ENCODE assay signal across 1 cellular context in genomic region chr3:13002398-13003124, GRCh38.
A peak's percentile ranks its signal among the peaks of the same experiment; 100 is the strongest.
TF ChIP-seq lines count a peak whose summit lies in the region.

No MANE protein-coding gene starts in this region.

TF ChIP-seq in K562, 482 proteins besides CTCF, POLR2A, EP300 and RAD21 (continued from another document):
- TF ChIP-seq ZNF609 (CRISPR knock-in tag; IDR thresholded peaks at IDR 0.05; ENCODE audit: borderline replicate concordance): no peak
- no peak for TF ChIP-seq RBM39 (optimal IDR thresholded peaks at IDR 0.05; ENCODE audit: low read depth, low read length)
- no peak for TF ChIP-seq HNRNPLL (IDR thresholded peaks at IDR 0.05; ENCODE audit: low read depth, low read length, poor library complexity, severe bottlenecking)
- no peak for TF ChIP-seq NR1H2 (CRISPR knock-in tag; IDR thresholded peaks at IDR 0.05)
- TF ChIP-seq ZKSCAN1 (IDR thresholded peaks at IDR 0.05; ENCODE audit: low read depth, low read length): no peak
- TF ChIP-seq RUNX1 (IDR thresholded peaks at IDR 0.05; ENCODE audit: low read depth): peak; percentile 69; the same call in 1 of the 2 replicates
- TF ChIP-seq ZBTB5 (IDR thresholded peaks at IDR 0.05): no peak
- no peak for TF ChIP-seq JUN (IDR thresholded peaks at IDR 0.05; ENCODE audit: borderline replicate concordance, low read depth, low read length)
- no peak for TF ChIP-seq JUN (CRISPR knock-in tag; IDR thresholded peaks at IDR 0.05; ENCODE audit: borderline replicate concordance)
- TF ChIP-seq U2AF2 (optimal IDR thresholded peaks at IDR 0.05; ENCODE audit: low read depth, low read length): no peak
- TF ChIP-seq PHF8 (IDR thresholded peaks at IDR 0.05; ENCODE audit: borderline replicate concordance, low read length): no peak
- peak; percentile 80 for TF ChIP-seq CGGBP1 (CRISPR knock-in tag; IDR thresholded peaks at IDR 0.05)
- no peak for TF ChIP-seq ZNF197 (CRISPR knock-in tag; IDR thresholded peaks at IDR 0.05; ENCODE audit: low read depth)
- no peak for TF ChIP-seq SMAD2 (IDR thresholded peaks at IDR 0.05; ENCODE audit: low read depth, low read length)
- TF ChIP-seq PYGO2 (tag; IDR thresholded peaks at IDR 0.05): no peak
- no peak for TF ChIP-seq ZNF507 (tag; conservative IDR thresholded peaks at IDR 0.05)
- TF ChIP-seq ZNF431 (CRISPR knock-in tag; IDR thresholded peaks at IDR 0.05): no peak
- TF ChIP-seq MBD1 (CRISPR knock-in tag; IDR thresholded peaks at IDR 0.05): no peak
- no peak for TF ChIP-seq E2F3 (CRISPR knock-in tag; IDR thresholded peaks at IDR 0.05)
- TF ChIP-seq ZNF212 (CRISPR knock-in tag; IDR thresholded peaks at IDR 0.05): no peak
- peak; percentile 45; the same call in 1 of the 2 replicates for TF ChIP-seq ZNF764 (CRISPR knock-in tag; IDR thresholded peaks at IDR 0.05; ENCODE audit: low read depth)
- no peak for TF ChIP-seq PREB (CRISPR knock-in tag; IDR thresholded peaks at IDR 0.05)
- no peak for TF ChIP-seq FIP1L1 (IDR thresholded peaks at IDR 0.05; ENCODE audit: low read depth, low read length, poor library complexity, severe bottlenecking)
- TF ChIP-seq CBX1 (IDR thresholded peaks at IDR 0.05; ENCODE audit: low read depth): peak; percentile 97
- no peak for TF ChIP-seq SMC3 (conservative IDR thresholded peaks at IDR 0.05; ENCODE audit: insufficient read depth, low read depth, low read length)
- TF ChIP-seq PRDM10 (IDR thresholded peaks at IDR 0.05; ENCODE audit: partially characterized antibody): no peak
- TF ChIP-seq SMARCA5 (IDR thresholded peaks at IDR 0.05): no peak
- TF ChIP-seq ZNF146 (CRISPR knock-in tag; IDR thresholded peaks at IDR 0.05; ENCODE audit: unreplicated experiment): no peak
- TF ChIP-seq ZNF316 (IDR thresholded peaks at IDR 0.05): peak; percentile 78
- TF ChIP-seq KAT2B (IDR thresholded peaks at IDR 0.05; ENCODE audit: low read depth, low read length): no peak
- no peak for TF ChIP-seq ZNF3 (CRISPR knock-in tag; IDR thresholded peaks at IDR 0.05)
- no peak for TF ChIP-seq CAMTA2 (CRISPR knock-in tag; conservative IDR thresholded peaks at IDR 0.05)
- TF ChIP-seq CSDE1 (IDR thresholded peaks at IDR 0.05): no peak; a peak in 1 of 4 replicates
- TF ChIP-seq MED1 (CRISPR knock-in tag; IDR thresholded peaks at IDR 0.05; ENCODE audit: borderline replicate concordance): no peak
- TF ChIP-seq MCM7 (IDR thresholded peaks at IDR 0.05): no peak
- TF ChIP-seq CREB3 (tag; conservative IDR thresholded peaks at IDR 0.05; ENCODE audit: low read depth): no peak
- no peak for TF ChIP-seq ELF2 (CRISPR knock-in tag; IDR thresholded peaks at IDR 0.05)
- TF ChIP-seq MLLT1 (IDR thresholded peaks at IDR 0.05): peak in 1 of 2 experiments; percentile 67; a peak in 1 of 4 replicates
